21 cellular contexts compared by ENCODE assay signal in genomic region chr12:124096869-124097434, GRCh38.
"Had no signal": no experiment of that assay in that cellular context is flagged by ENCODE, and none has a peak within 500 bp of the region (broad histone marks: within the 10 kb centered on the region; RNA-seq: fewer than 3 reads in every experiment).

No MANE protein-coding gene starts in this region.

- DNase-seq: activated CD4-positive, alpha-beta T cell treated with anti-CD3 and anti-CD28 coated beads for 36 hours; activated CD4-positive, CD25-positive, alpha-beta regulatory T cell; activated CD8-positive, alpha-beta memory T cell treated with anti-CD3 and anti-CD28 coated beads, Interleukin-2, amount 10 ng/mL, durations not matched to agents 7 days and 5 days; activated CD8-positive, alpha-beta T cell treated with anti-CD3 and anti-CD28 coated beads, Interleukin-2, amount 10 ng/mL, durations not matched to agents 7 days and 5 days; activated naive CD8-positive, alpha-beta T cell treated with anti-CD3 and anti-CD28 coated beads, Interleukin-2, amount 50 U/mL, for 24 hours; activated T-cell treated with anti-CD3 and anti-CD28 coated beads, Interleukin-2, amount 50 U/mL, for 48 hours; cerebellar nuclear complex; colonic mucosa; dorsolateral prefrontal cortex; effector memory CD4-positive, alpha-beta T cell; erythroblast; gastrocnemius medialis; midbrain; naive thymus-derived CD4-positive, alpha-beta T cell; stimulated activated CD4-positive, alpha-beta T cell treated with anti-CD3 and anti-CD28 coated beads, Interleukin-1b, Interleukin-23, amount 100 ng/mL, for 48 hours; stimulated activated CD4-positive, alpha-beta T cell treated with anti-CD3 and anti-CD28 coated beads, Interleukin-4, amount 100 ng/mL, for 4 hours; stimulated activated CD8-positive, alpha-beta memory T cell treated with anti-CD3 and anti-CD28 coated beads, Interleukin-4, amount 100 ng/mL, for 48 hours; stimulated activated naive CD8-positive, alpha-beta T cell treated with anti-CD3 and anti-CD28 coated beads, Interleukin-15, amount 100 ng/mL, for 72 hours; T-cell; transverse colon had no signal

- H3K27ac ChIP-seq: colonic mucosa, gastrocnemius medialis, transverse colon had no signal

- H3K4me3 ChIP-seq: colonic mucosa, gastrocnemius medialis, smooth muscle cell, transverse colon had no signal

- H3K4me2 ChIP-seq: smooth muscle cell had no signal

- H3K4me1 ChIP-seq: colonic mucosa, gastrocnemius medialis had no signal

- H3K27me3 ChIP-seq: colonic mucosa, dorsolateral prefrontal cortex, transverse colon had no signal

- H3K9me3 ChIP-seq: colonic mucosa, gastrocnemius medialis, transverse colon had no signal

- H3K36me3 ChIP-seq: colonic mucosa, gastrocnemius medialis, transverse colon had no signal
